10 cellular contexts compared by ENCODE assay signal in genomic region chr7:159027803-159028455, GRCh38.
DNase-seq lines count a peak whose midpoint lies in the region; ATAC-seq and TF ChIP-seq lines count a peak whose summit lies in the region.
"Had no signal": no experiment of that assay in that cellular context is flagged by ENCODE, and none has a peak within 500 bp of the region (broad histone marks: within the 10 kb centered on the region; RNA-seq: fewer than 3 reads in every experiment).

No MANE protein-coding gene starts in this region.

- no peak for ATAC-seq in GM21786 (IDR thresholded peaks at IDR 0.05; ENCODE audit: unreplicated experiment)
- ATAC-seq: GM12878 had no signal

- peak overlapping the region in 1 of 2 donors; percentile 68 for H3K27ac ChIP-seq in esophagus (ENCODE audit: low read depth in 2 of 2, low read length in 1 of 2)

- H3K4me3 ChIP-seq in esophagus (ENCODE audit: low read depth in 1 of 2, low read length in 2 of 2), result peak overlapping the region; percentile 34 to 40
- H3K4me3 ChIP-seq: GM12878 had no signal

- in situ Hi-C loops in GM13977 (cut with MboI; ENCODE audit: low pct_unique_long_range_greater_than_20kb, low sequenced_read_pairs, unreplicated experiment), result no loop called here

- 54 to 55% methylated on average over 19 of the region's 19 CpGs for WGBS in esophagus, 2 donors

- peaks cover 0 to 7% of the 10 kb centered on the region in 2 donors for H3K4me1 ChIP-seq in esophagus (ENCODE audit: control insufficient read depth in 2 of 2, insufficient read depth in 2 of 2, low read length in 1 of 2)

- DNase-seq in NCI-H1417 (lab: John Stamatoyannopoulos, UW) (peak; percentile 56 to 90 (median 77)), NCI-H1417 treated with DMSO at 0.1 percent for 48 hours (lab: John Stamatoyannopoulos, UW) (no peak), NCI-H2171 treated with DMSO at 0.1 percent for 48 hours (lab: John Stamatoyannopoulos, UW) (peak; percentile 90), retina (peak; percentile 41), GM13977 (ENCODE audit: low spot score) (no peak)
- no peak for DNase-seq in activated CD4-positive, CD25-positive, alpha-beta regulatory T cell treated with anti-CD3 and anti-CD28 coated beads, Interleukin-2, amount 50 U/mL, for 72 hours
- DNase-seq: RPMI8226 had no signal

- no peaks in the 10 kb centered on the region for H3K27me3 ChIP-seq in esophagus (ENCODE audit: control insufficient read depth in 1 of 2, insufficient read depth in 2 of 2, low read length in 2 of 2)

- H3K9me3 ChIP-seq in esophagus (ENCODE audit: control insufficient read depth in 2 of 2, insufficient read depth in 1 of 2, low read depth in 1 of 2, low read length in 1 of 2), result no peaks in the 10 kb centered on the region

- no peaks in the 10 kb centered on the region for H3K36me3 ChIP-seq in esophagus (ENCODE audit: control insufficient read depth in 2 of 2, insufficient read depth in 2 of 2, low read length in 1 of 2)

- no peak for TF ChIP-seq CTCF in GM13977 (IDR thresholded peaks at IDR 0.05; ENCODE audit: extremely low read depth, insufficient read depth, missing control alignments)

Comparison
In these comparisons a context has a peak if more than half of its experiments do, and no peak if none do; other contexts are left out.
1. DNase-seq: peak in NCI-H1417 (3 of 3), NCI-H2171 treated with DMSO at 0.1 percent for 48 hours (single experiment) and retina (single experiment); none in NCI-H1417 treated with DMSO at 0.1 percent for 48 hours (single experiment), GM13977 (single experiment) and activated CD4-positive, CD25-positive, alpha-beta regulatory T cell treated with anti-CD3 and anti-CD28 coated beads, Interleukin-2, amount 50 U/mL, for 72 hours (single experiment).